Comparison of ENCODE assay signal across 8 cellular contexts in the genomic region with DNA sequence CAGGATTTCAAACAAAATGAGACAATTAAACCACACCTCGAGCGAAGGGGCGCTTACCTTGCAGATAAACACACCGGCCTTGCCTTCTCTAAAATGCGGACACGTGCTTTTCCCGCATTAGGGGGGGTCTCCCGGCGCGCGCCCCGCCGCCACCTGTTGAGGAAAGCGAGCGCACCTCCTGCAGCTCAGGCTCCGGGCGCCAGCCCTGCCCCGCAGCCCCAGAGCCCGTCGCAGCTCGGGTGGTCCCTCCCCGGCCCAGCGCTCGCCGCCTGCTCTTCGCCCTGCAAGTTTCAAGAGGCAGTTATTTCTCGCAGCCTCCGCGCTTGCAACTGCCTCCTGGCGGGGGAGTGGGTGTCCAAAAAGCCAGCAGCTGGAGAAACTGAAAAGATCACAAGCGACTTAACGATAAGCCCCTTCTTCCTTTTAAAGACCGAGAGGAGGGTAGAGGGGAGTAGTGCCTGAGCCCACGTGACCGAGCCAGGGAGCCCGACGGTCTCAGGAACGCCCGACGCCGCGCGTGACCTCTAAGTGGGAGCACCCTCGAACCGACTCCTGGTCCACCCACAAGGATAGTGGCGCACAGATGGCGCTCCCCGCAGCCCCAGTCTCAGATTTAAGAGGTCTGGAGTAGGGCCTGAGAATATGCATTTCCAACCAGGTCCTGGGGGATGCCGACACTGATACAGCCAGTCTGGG. TPM values are rescaled to one million over a fixed set of nuclear protein-coding genes. Genes with fewer than 3 reads are reported as not detected.
DNase-seq lines count a peak whose midpoint lies in the region; ATAC-seq lines count a peak whose summit lies in the region.

Gene ESR2, minus strand, starts transcription at position 396 of the 696 bp plus-strand sequence. CDS start 11,386 bp downstream, outside the sequence.

- no peaks in the 10 kb centered on the region for H3K27me3 ChIP-seq in esophagus (ENCODE audit: control insufficient read depth in 1 of 2, insufficient read depth in 2 of 2, low read length in 2 of 2)

- peaks cover 4 to 22% (median 14%) of the 10 kb centered on the region in 3 donors for H3K4me1 Mint-ChIP-seq in IgD-negative memory B cell
- H3K4me1 Mint-ChIP-seq in naive thymus-derived CD8-positive, alpha-beta T cell = peaks cover 0 to 19% (median 17%) of the 10 kb centered on the region in 4 donors

- POLR2A ChIA-PET in naive thymus-derived CD8-positive, alpha-beta T cell (lab: Charles Lee) = no interaction called here

- WGBS in esophagus, 2 donors = 2% methylated on average over 49 of the region's 49 CpGs

- peak within 1 kb of the TSS; percentile 91 to 94 (median 93) for H3K4me3 Mint-ChIP-seq in IgD-negative memory B cell
- peak within 1 kb of the TSS; percentile 76 to 88 (median 84) for H3K4me3 Mint-ChIP-seq in naive thymus-derived CD8-positive, alpha-beta T cell

- peaks cover 4% of the 10 kb centered on the region for H3K27me3 Mint-ChIP-seq in IgD-negative memory B cell
- peaks cover 0 to 42% (median 15%) of the 10 kb centered on the region in 5 donors for H3K27me3 Mint-ChIP-seq in naive thymus-derived CD8-positive, alpha-beta T cell

- H3K4me1 ChIP-seq in ES-I3 (ENCODE audit: insufficient read depth, low read length) (no peaks in the 10 kb centered on the region), esophagus (ENCODE audit: control insufficient read depth in 2 of 2, insufficient read depth in 2 of 2, low read length in 1 of 2) (peaks cover 7 to 8% of the 10 kb centered on the region in 2 donors)

- H3K9me3 Mint-ChIP-seq in IgD-negative memory B cell = no peaks in the 10 kb centered on the region
- no peaks in the 10 kb centered on the region for H3K9me3 Mint-ChIP-seq in naive thymus-derived CD8-positive, alpha-beta T cell

- peak; percentile 25 for ATAC-seq in GM21423 (IDR thresholded peaks at IDR 0.05; ENCODE audit: unreplicated experiment)
- peak; percentile 55 to 71 for ATAC-seq in naive thymus-derived CD8-positive, alpha-beta T cell

- H3K9me3 ChIP-seq in ES-I3 (ENCODE audit: control insufficient read depth, insufficient read depth, low read length) (no peaks in the 10 kb centered on the region), esophagus (ENCODE audit: control insufficient read depth in 2 of 2, insufficient read depth in 1 of 2, low read depth in 1 of 2, low read length in 1 of 2) (peaks cover 0 to 2% of the 10 kb centered on the region in 2 donors)

- H3K27ac ChIP-seq in esophagus (ENCODE audit: low read depth in 2 of 2, low read length in 1 of 2) = peak within 1 kb of the TSS in 1 of 2 donors; percentile 3

- peak within 1 kb of the TSS; percentile 46 to 63 for H3K4me3 ChIP-seq in esophagus (ENCODE audit: low read depth in 1 of 2, low read length in 2 of 2)

- H3K36me3 ChIP-seq in ES-I3 (ENCODE audit: insufficient read depth, low read length) (no peaks in the 10 kb centered on the region), esophagus (ENCODE audit: control insufficient read depth in 2 of 2, insufficient read depth in 2 of 2, low read length in 1 of 2) (no peaks in the 10 kb centered on the region)

- peak within 1 kb of the TSS; percentile 68; the same call in 1 of the 2 replicates for H3K9ac ChIP-seq in ES-I3 (ENCODE audit: low read depth, low read length)

- peak; percentile 29 to 40 for DNase-seq in activated CD4-positive, alpha-beta T cell treated with anti-CD3 and anti-CD28 coated beads, Interleukin-2, amount 50 U/mL, for 48 hours
- DNase-seq in naive thymus-derived CD8-positive, alpha-beta T cell = peak in 9 of 10 donors; percentile 15 to 64 (median 26)
- DNase-seq in middle frontal gyrus (ENCODE audit: extremely low spot score, low spot score) = no peak
- no peak for DNase-seq in T1000 (lab: John Stamatoyannopoulos, UW)

- no peaks in the 10 kb centered on the region for H3K36me3 Mint-ChIP-seq in IgD-negative memory B cell
- H3K36me3 Mint-ChIP-seq in naive thymus-derived CD8-positive, alpha-beta T cell = no peaks in the 10 kb centered on the region

- H3K27ac Mint-ChIP-seq in IgD-negative memory B cell = peak within 1 kb of the TSS; percentile 83 to 89 (median 86)
- peak within 1 kb of the TSS in 2 of 10 donors; percentile 18 to 63 for H3K27ac Mint-ChIP-seq in naive thymus-derived CD8-positive, alpha-beta T cell

RNA-seq across cellular contexts. Expression of gene ESR2, which starts in this region (rescaled TPM):
- polyA plus RNA-seq in IgD-negative memory B cell (1.3 TPM), esophagus (under 1 TPM; 0.15 to 0.20 TPM)
- total RNA-seq in naive thymus-derived CD8-positive, alpha-beta T cell = under 1 TPM; 0.29 to 0.41 TPM
- under 1 TPM in 1 of 3 donors, not detected in 2; 0.16 TPM for polyA plus RNA-seq in naive thymus-derived CD8-positive, alpha-beta T cell

Comparison
In these comparisons a context has a peak if more than half of its experiments do, and no peak if none do; other contexts are left out.
1. Peak in DNase-seq and ATAC-seq in naive thymus-derived CD8-positive, alpha-beta T cell; RNA of the gene not detected or under 1 TPM.
2. DNase-seq: peak in activated CD4-positive, alpha-beta T cell treated with anti-CD3 and anti-CD28 coated beads, Interleukin-2, amount 50 U/mL, for 48 hours (2 of 2); none in middle frontal gyrus (single experiment) and T1000 (single experiment).